12 cellular contexts compared by ENCODE assay signal in genomic region chr1:19033926-19034680, GRCh38.
DNase-seq lines count a peak whose midpoint lies in the region; ATAC-seq and TF ChIP-seq lines count a peak whose summit lies in the region.
"Had no signal": no experiment of that assay in that cellular context is flagged by ENCODE, and none has a peak within 500 bp of the region (broad histone marks: within the 10 kb centered on the region; RNA-seq: fewer than 3 reads in every experiment).

No MANE protein-coding gene starts in this region.

- DNase-seq in AG08396 (ENCODE audit: low spot score) (peak; percentile 73), HPDE6-E6E7 (ENCODE audit: extremely low spot score) (peak; percentile 91), astrocyte of the spinal cord (ENCODE audit: low read depth, low spot score) (peak; percentile 41), lower lobe of right lung (peak; percentile 37), erythroblast (lab: John Stamatoyannopoulos, UW) (no peak), NCI-H146 (lab: John Stamatoyannopoulos, UW) (no peak), brain microvascular endothelial cell (no peak)
- DNase-seq: activated naive CD8-positive, alpha-beta T cell treated with anti-CD3 and anti-CD28 coated beads, Interleukin-2, amount 50 U/mL, for 24 hours; NCI-H510A treated with DMSO at 0.1 percent for 48 hours; nucleus accumbens had no signal

- no peak for TF ChIP-seq POLR2A in erythroblast (IDR thresholded peaks at IDR 0.05; ENCODE audit: low read length)

- H3K27me3 ChIP-seq in lower lobe of right lung (ENCODE audit: low read depth) (no peaks in the 10 kb centered on the region), brain microvascular endothelial cell (replicated peaks) (no peaks in the 10 kb centered on the region)

- no peaks in the 10 kb centered on the region for H3K9me3 ChIP-seq in lower lobe of right lung

- H3K27ac ChIP-seq in lower lobe of right lung (no peak overlapping the region), brain microvascular endothelial cell (no peak overlapping the region)
- H3K27ac ChIP-seq: HL-60 had no signal

- no peaks in the 10 kb centered on the region for H3K4me1 ChIP-seq in lower lobe of right lung

- TF ChIP-seq CTCF in astrocyte of the spinal cord (IDR thresholded peaks at IDR 0.05; ENCODE audit: low read depth, low read length), result no peak
- no peak for TF ChIP-seq CTCF in lower lobe of right lung (IDR thresholded peaks at IDR 0.05)
- no peak for TF ChIP-seq CTCF in brain microvascular endothelial cell (IDR thresholded peaks at IDR 0.05; ENCODE audit: low read depth, low read length, missing control alignments)

- H3K36me3 ChIP-seq in lower lobe of right lung (no peaks in the 10 kb centered on the region), brain microvascular endothelial cell (replicated peaks) (no peaks in the 10 kb centered on the region)

- in situ Hi-C loops in astrocyte of the spinal cord (cut with HindIII; ENCODE audit: low sequenced_read_pairs) (no loop called here), brain microvascular endothelial cell (cut with HindIII; ENCODE audit: low pct_ligation_motif_present, low sequenced_read_pairs) (no loop called here)

- intact Hi-C loops in lower lobe of right lung (cut with DNase I), result no loop called here

- ATAC-seq in lower lobe of right lung (peak in 1 of 2 donors; percentile 11), GM19324 (IDR thresholded peaks at IDR 0.05; ENCODE audit: low FRiP score, unreplicated experiment) (no peak)
- ATAC-seq: activated naive CD8-positive, alpha-beta T cell treated with anti-CD3 and anti-CD28 coated beads, Interleukin-2, amount 50 U/mL, for 24 hours had no signal

- H3K4me3 ChIP-seq in astrocyte of the spinal cord (ENCODE audit: low read depth, low read length), result no peak overlapping the region
- no peak overlapping the region for H3K4me3 ChIP-seq in lower lobe of right lung
- no peak overlapping the region for H3K4me3 ChIP-seq in brain microvascular endothelial cell (ENCODE audit: low read depth, low read length)

Comparison
In these comparisons a context has a peak if more than half of its experiments do, and no peak if none do; other contexts are left out.
1. DNase-seq: peak in AG08396 (single experiment), HPDE6-E6E7 (single experiment), astrocyte of the spinal cord (single experiment) and lower lobe of right lung (single experiment); none in erythroblast (0 of 2), NCI-H146 (single experiment) and brain microvascular endothelial cell (single experiment).